Comparison of ENCODE assay signal across 4 cellular contexts in genomic region chr20:45927071-45927878, GRCh38.
TF ChIP-seq lines count a peak whose summit lies in the region.

No MANE protein-coding gene starts in this region.

TF ChIP-seq in SK-N-SH treated with all-trans-retinoic acid at 6 μM for 48 hours, 23 proteins besides CTCF, POLR2A, EP300 and RAD21:
- TF ChIP-seq GLIS3 (CRISPR knock-in tag; IDR thresholded peaks at IDR 0.05) (no peak), ZFP3 (CRISPR knock-in tag; IDR thresholded peaks at IDR 0.05) (no peak), OSR1 (CRISPR knock-in tag; IDR thresholded peaks at IDR 0.05) (no peak), CREB5 (CRISPR knock-in tag; IDR thresholded peaks at IDR 0.05; ENCODE audit: low read depth) (no peak), CSDC2 (CRISPR knock-in tag; IDR thresholded peaks at IDR 0.05) (no peak)
TF ChIP-seq in SK-N-SH treated with all-trans-retinoic acid at 6 μM for 48 hours: peak in this region for 0.

TF ChIP-seq in SK-N-SH, 30 proteins besides CTCF, POLR2A, EP300 and RAD21:
- no peak for TF ChIP-seq RFX5 (IDR thresholded peaks at IDR 0.05; ENCODE audit: low read length)
- no peak for TF ChIP-seq SMC3 (IDR thresholded peaks at IDR 0.05; ENCODE audit: low read depth, low read length)
- no peak for TF ChIP-seq NRF1 (IDR thresholded peaks at IDR 0.05; ENCODE audit: low read depth, low read length)
- no peak for TF ChIP-seq IRF3 (IDR thresholded peaks at IDR 0.05; ENCODE audit: low read depth, low read length)
- no peak for TF ChIP-seq TEAD4 (IDR thresholded peaks at IDR 0.05; ENCODE audit: borderline replicate concordance, insufficient read depth)
- no peak for TF ChIP-seq FOXM1 (IDR thresholded peaks at IDR 0.05; ENCODE audit: low read depth)
- TF ChIP-seq GABPA (IDR thresholded peaks at IDR 0.05; ENCODE audit: low read depth): no peak
- no peak for TF ChIP-seq FOSL2 (IDR thresholded peaks at IDR 0.05; ENCODE audit: borderline replicate concordance, low read depth)
- no peak for TF ChIP-seq FOXJ3 (CRISPR knock-in tag; IDR thresholded peaks at IDR 0.05)
- no peak for TF ChIP-seq MAX (IDR thresholded peaks at IDR 0.05; ENCODE audit: low read depth)
- TF ChIP-seq USF2 (IDR thresholded peaks at IDR 0.05; ENCODE audit: borderline replicate concordance, low read depth, low read length): no peak
- no peak for TF ChIP-seq POLR2AphosphoS5 (IDR thresholded peaks at IDR 0.05; ENCODE audit: low read depth, low read length)
- TF ChIP-seq EZH2phosphoT487 (IDR thresholded peaks at IDR 0.05; ENCODE audit: borderline replicate concordance, low read depth): no peak

TF ChIP-seq in K562, 482 proteins besides CTCF, POLR2A, EP300 and RAD21:
- TF ChIP-seq TBP (optimal IDR thresholded peaks at IDR 0.05; ENCODE audit: low read depth, low read length) (no peak), ZFP36 (IDR thresholded peaks at IDR 0.05; ENCODE audit: low read depth, low read length, partially characterized antibody) (peak; percentile 95), BMI1 (IDR thresholded peaks at IDR 0.05; ENCODE audit: low read length) (no peak), RNF219 (CRISPR knock-in tag; IDR thresholded peaks at IDR 0.05) (no peak)

TF ChIP-seq in HEK293T, 16 proteins besides CTCF, POLR2A, EP300 and RAD21:
- TF ChIP-seq TARDBP (IDR thresholded peaks at IDR 0.05) (no peak), ARNT (IDR thresholded peaks at IDR 0.05) (no peak), L3MBTL2 (conservative IDR thresholded peaks at IDR 0.05) (no peak), ZNF384 (IDR thresholded peaks at IDR 0.05) (no peak), FOXK2 (IDR thresholded peaks at IDR 0.05) (no peak), SP1 (IDR thresholded peaks at IDR 0.05) (no peak)
